Comparison of ENCODE assay signal across 22 cellular contexts in the genomic region with DNA sequence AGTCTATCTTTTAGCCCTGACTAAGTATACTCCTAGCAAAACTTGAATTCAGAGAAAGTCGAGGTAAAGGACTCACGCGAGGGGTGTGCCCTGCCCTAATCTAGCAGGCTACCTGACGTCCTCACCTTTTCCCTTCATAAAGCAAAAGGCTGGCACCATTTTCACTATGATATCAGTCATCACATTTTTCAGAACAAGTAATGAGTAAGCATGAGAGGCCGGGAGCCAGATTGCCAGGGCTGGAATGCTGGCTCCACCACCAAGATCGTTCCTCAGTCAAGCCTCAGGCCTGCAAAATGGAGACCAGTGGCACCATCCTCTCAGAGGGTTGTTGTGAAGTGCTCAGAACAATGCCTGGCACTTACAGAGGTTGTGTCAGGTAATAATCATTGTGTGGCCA. TPM values are rescaled to one million over a fixed set of nuclear protein-coding genes. Genes with fewer than 3 reads are reported as not detected.
DNase-seq lines count a peak whose midpoint lies in the region; ATAC-seq and TF ChIP-seq lines count a peak whose summit lies in the region.
"Had no signal": no experiment of that assay in that cellular context is flagged by ENCODE, and none has a peak within 500 bp of the region (broad histone marks: within the 10 kb centered on the region; RNA-seq: fewer than 3 reads in every experiment).

No MANE protein-coding gene starts in this region.

- H2AFZ ChIP-seq in PC-3 (ENCODE audit: low read length), result peak overlapping the region; percentile 59
- H2AFZ ChIP-seq: hepatocyte had no signal

- CTCF ChIA-PET in PC-3 (lab: Charles Lee), result no interaction called here

- no peaks in the 10 kb centered on the region for H3F3A ChIP-seq in PC-3 (ENCODE audit: low read length, unreplicated experiment)

- intact Hi-C loops in PC-3 (cut with micrococcal nuclease), result no loop called here

- BruUV-seq in PC-3 (replicated peaks; lab: Mats Ljungman, UMichigan), result no TSS peak

- no peaks in the 10 kb centered on the region for H3K79me2 ChIP-seq in PC-3 (ENCODE audit: low read length)
- H3K79me2 ChIP-seq: hepatocyte had no signal

- no peaks in the 10 kb centered on the region for H3K9me3 ChIP-seq in PC-3 (ENCODE audit: low read length)
- H3K9me3 ChIP-seq: ascending aorta, uterus had no signal

- H3K9me2 ChIP-seq in PC-3 (replicated peaks; ENCODE audit: low read length), result no peaks in the 10 kb centered on the region

- DNase-seq in AG10803 (ENCODE audit: low read depth) (peak; percentile 43), PC-3 (peak; percentile 86), epithelial cell of esophagus (ENCODE audit: low read depth) (peak; percentile 80), kidney tubule cell (ENCODE audit: low spot score) (peak; percentile 47), NCI-H1930 (lab: John Stamatoyannopoulos, UW) (no peak), iPS-NIHi7 (ENCODE audit: extremely low spot score) (no peak), midbrain (lab: John Stamatoyannopoulos, UW) (no peak)
- DNase-seq: activated CD4-positive, CD25-positive, alpha-beta regulatory T cell; activated naive CD4-positive, alpha-beta T cell treated with anti-CD3 and anti-CD28 coated beads for 36 hours; activated T-cell treated with anti-CD3 and anti-CD28 coated beads, Interleukin-2, amount 50 U/mL, for 48 hours; effector memory CD4-positive, alpha-beta T cell; GDM1; NCI-H1436; NCI-H748 treated with DMSO at 0.1 percent for 48 hours; nucleus accumbens; OCI-M1; stimulated activated CD8-positive, alpha-beta memory T cell treated with anti-CD3 and anti-CD28 coated beads, Interleukin-4, amount 100 ng/mL, for 48 hours; uterus had no signal

- peak overlapping the region; percentile 58 for H3K27ac ChIP-seq in PC-3 (ENCODE audit: low read length)
- H3K27ac ChIP-seq: ascending aorta, hepatocyte, SK-N-MC, uterus had no signal

- peaks cover 24% of the 10 kb centered on the region for H3K4me1 ChIP-seq in PC-3 (ENCODE audit: insufficient read depth, low read length)
- H3K4me1 ChIP-seq: ascending aorta, uterus had no signal

- H4K20me1 ChIP-seq in PC-3 (ENCODE audit: low read length), result no peaks in the 10 kb centered on the region

- no peaks in the 10 kb centered on the region for H3K27me3 ChIP-seq in PC-3 (ENCODE audit: low read length)
- H3K27me3 ChIP-seq: ascending aorta, hepatocyte, uterus had no signal

- H3K4me2 ChIP-seq in PC-3 (ENCODE audit: low read length), result peak overlapping the region; percentile 25
- H3K4me2 ChIP-seq: hepatocyte had no signal

- no peaks in the 10 kb centered on the region for H3K36me3 ChIP-seq in PC-3 (ENCODE audit: low read depth, low read length)
- H3K36me3 ChIP-seq: ascending aorta, uterus had no signal

- ATAC-seq in PC-3, result peak; percentile 84
- ATAC-seq in GM21515 (IDR thresholded peaks at IDR 0.05; ENCODE audit: unreplicated experiment), result no peak

- H3K4me3 ChIP-seq in AG10803 (ENCODE audit: low read length), result no peak overlapping the region
- H3K4me3 ChIP-seq in PC-3 (ENCODE audit: low read length), result no peak overlapping the region
- H3K4me3 ChIP-seq in epithelial cell of esophagus (ENCODE audit: low read length), result no peak overlapping the region
- H3K4me3 ChIP-seq: ascending aorta, hepatocyte, SK-N-MC, uterus had no signal

- H3K9ac ChIP-seq in PC-3 (ENCODE audit: low read length), result no peak overlapping the region

- TF ChIP-seq CTCF in AG10803 (conservative IDR thresholded peaks at IDR 0.05; ENCODE audit: low read length) (no peak), PC-3 (conservative IDR thresholded peaks at IDR 0.05; ENCODE audit: low read depth, low read length) (no peak), epithelial cell of esophagus (IDR thresholded peaks at IDR 0.05; ENCODE audit: insufficient read depth, low read depth, low read length, missing control alignments) (no peak)

- POLR2A ChIA-PET in PC-3 (lab: Charles Lee; ENCODE audit: unreplicated experiment), result no interaction called here

RNA-seq across cellular contexts. Expression of a gene that starts 18.7 kb away (rescaled TPM):
- 3.2 and 4.8 TPM in 2 replicates for total RNA-seq in PC-3 (2014; rRNA removed)
- total RNA-seq: activated naive CD4-positive, alpha-beta T cell treated with anti-CD3 and anti-CD28 coated beads for 36 hours had no signal

Comparison
In these comparisons a context has a peak if more than half of its experiments do, and no peak if none do; other contexts are left out.
1. DNase-seq: peak in AG10803 (single experiment), PC-3 (single experiment), epithelial cell of esophagus (single experiment) and kidney tubule cell (single experiment); none in NCI-H1930 (0 of 2), iPS-NIHi7 (single experiment) and midbrain (single experiment).